Comparison of ENCODE assay signal across 1 cellular context in the genomic region with DNA sequence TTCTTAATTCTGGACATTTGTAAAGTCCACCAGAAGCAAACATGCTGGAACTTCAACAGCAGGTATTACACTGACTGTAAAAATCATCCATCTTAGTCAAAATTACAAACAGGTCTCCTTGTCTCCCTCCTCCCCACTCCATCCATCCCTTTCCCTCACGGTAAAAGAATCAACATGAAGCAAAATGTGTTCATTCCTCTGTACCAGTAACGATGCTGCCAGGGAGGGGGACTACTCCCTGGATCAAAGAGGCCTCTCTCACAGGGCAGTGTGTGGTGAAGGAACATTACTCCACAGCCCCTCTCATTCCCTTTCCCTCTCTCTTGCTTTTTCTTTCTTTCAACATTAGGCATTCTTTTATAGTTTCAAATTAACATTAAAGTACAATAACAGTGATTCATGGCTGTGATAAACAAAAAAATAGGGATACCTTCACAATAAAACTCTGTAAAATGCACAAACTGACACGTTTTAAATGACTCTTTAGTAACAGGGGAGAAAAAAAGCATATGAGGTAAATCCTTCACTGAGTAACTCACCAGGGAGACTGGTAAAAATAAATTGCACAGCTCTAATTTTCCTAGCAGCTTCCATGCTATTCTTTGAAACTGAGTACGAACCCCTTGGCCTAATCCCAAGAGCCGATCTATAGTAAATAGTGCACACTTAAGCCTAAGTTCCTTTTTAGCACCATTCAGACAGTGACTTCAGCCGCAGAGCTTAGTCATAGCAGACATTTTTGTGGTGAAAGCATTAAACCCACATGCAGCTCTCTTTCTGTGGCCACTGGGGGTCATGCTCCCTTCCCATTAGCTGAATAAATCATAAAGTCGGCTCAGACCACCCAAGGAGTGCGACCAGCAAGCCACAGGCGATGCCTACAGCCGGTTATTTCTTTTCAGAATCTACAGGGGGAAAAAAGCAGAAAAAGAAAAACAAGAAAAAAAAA.
TF ChIP-seq lines count a peak whose summit lies in the region.

No MANE protein-coding gene starts in this region.

TF ChIP-seq in GM12878, 131 proteins besides CTCF, POLR2A, EP300 and RAD21 (continued from another document):
- TF ChIP-seq, protein P1, sequence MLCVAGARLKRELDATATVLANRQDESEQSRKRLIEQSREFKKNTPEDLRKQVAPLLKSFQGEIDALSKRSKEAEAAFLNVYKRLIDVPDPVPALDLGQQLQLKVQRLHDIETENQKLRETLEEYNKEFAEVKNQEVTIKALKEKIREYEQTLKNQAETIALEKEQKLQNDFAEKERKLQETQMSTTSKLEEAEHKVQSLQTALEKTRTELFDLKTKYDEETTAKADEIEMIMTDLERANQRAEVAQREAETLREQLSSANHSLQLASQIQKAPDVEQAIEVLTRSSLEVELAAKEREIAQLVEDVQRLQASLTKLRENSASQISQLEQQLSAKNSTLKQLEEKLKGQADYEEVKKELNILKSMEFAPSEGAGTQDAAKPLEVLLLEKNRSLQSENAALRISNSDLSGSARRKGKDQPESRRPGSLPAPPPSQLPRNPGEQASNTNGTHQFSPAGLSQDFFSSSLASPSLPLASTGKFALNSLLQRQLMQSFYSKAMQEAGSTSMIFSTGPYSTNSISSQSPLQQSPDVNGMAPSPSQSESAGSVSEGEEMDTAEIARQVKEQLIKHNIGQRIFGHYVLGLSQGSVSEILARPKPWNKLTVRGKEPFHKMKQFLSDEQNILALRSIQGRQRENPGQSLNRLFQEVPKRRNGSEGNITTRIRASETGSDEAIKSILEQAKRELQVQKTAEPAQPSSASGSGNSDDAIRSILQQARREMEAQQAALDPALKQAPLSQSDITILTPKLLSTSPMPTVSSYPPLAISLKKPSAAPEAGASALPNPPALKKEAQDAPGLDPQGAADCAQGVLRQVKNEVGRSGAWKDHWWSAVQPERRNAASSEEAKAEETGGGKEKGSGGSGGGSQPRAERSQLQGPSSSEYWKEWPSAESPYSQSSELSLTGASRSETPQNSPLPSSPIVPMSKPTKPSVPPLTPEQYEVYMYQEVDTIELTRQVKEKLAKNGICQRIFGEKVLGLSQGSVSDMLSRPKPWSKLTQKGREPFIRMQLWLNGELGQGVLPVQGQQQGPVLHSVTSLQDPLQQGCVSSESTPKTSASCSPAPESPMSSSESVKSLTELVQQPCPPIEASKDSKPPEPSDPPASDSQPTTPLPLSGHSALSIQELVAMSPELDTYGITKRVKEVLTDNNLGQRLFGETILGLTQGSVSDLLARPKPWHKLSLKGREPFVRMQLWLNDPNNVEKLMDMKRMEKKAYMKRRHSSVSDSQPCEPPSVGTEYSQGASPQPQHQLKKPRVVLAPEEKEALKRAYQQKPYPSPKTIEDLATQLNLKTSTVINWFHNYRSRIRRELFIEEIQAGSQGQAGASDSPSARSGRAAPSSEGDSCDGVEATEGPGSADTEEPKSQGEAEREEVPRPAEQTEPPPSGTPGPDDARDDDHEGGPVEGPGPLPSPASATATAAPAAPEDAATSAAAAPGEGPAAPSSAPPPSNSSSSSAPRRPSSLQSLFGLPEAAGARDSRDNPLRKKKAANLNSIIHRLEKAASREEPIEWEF (IDR thresholded peaks at IDR 0.05; ENCODE audit: insufficient replicate concordance, low read depth, low read length), result no peak
- TF ChIP-seq ZNF217 (IDR thresholded peaks at IDR 0.05), result no peak
- no peak for TF ChIP-seq SMARCA5 (IDR thresholded peaks at IDR 0.05)
- no peak for TF ChIP-seq ATF7 (IDR thresholded peaks at IDR 0.05; ENCODE audit: low read depth)
- peak; percentile 84 for TF ChIP-seq NR2F1 (conservative IDR thresholded peaks at IDR 0.05)
- no peak for TF ChIP-seq MXI1 (IDR thresholded peaks at IDR 0.05; ENCODE audit: low read depth, low read length)
- TF ChIP-seq CBX5 (IDR thresholded peaks at IDR 0.05; ENCODE audit: low read depth), result peak; percentile 83; the same call in 1 of the 2 replicates
- TF ChIP-seq SPI1 (IDR thresholded peaks at IDR 0.05; ENCODE audit: borderline replicate concordance, insufficient read depth, low read depth, low read length), result no peak
- TF ChIP-seq MYC (IDR thresholded peaks at IDR 0.05; ENCODE audit: insufficient read depth, insufficient read length, insufficient replicate concordance, low read length, severe bottlenecking), result no peak
- no peak for TF ChIP-seq KAT2A (conservative IDR thresholded peaks at IDR 0.05; ENCODE audit: control insufficient read depth, low read depth, low read length)
- no peak for TF ChIP-seq NFXL1 (IDR thresholded peaks at IDR 0.05; ENCODE audit: borderline replicate concordance)
- no peak for TF ChIP-seq BMI1 (IDR thresholded peaks at IDR 0.05; ENCODE audit: borderline replicate concordance)
- TF ChIP-seq KLF5 (IDR thresholded peaks at IDR 0.05; ENCODE audit: partially characterized antibody), result no peak
- TF ChIP-seq CHD1 (IDR thresholded peaks at IDR 0.05; ENCODE audit: low read depth, low read length), result no peak
- no peak for TF ChIP-seq FOXK2 (IDR thresholded peaks at IDR 0.05)
- TF ChIP-seq, protein P2, sequence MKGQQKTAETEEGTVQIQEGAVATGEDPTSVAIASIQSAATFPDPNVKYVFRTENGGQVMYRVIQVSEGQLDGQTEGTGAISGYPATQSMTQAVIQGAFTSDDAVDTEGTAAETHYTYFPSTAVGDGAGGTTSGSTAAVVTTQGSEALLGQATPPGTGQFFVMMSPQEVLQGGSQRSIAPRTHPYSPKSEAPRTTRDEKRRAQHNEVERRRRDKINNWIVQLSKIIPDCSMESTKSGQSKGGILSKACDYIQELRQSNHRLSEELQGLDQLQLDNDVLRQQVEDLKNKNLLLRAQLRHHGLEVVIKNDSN (IDR thresholded peaks at IDR 0.05; ENCODE audit: borderline replicate concordance, extremely low read length, insufficient read depth, low read depth, low read length), result no peak
- TF ChIP-seq, protein P3, sequence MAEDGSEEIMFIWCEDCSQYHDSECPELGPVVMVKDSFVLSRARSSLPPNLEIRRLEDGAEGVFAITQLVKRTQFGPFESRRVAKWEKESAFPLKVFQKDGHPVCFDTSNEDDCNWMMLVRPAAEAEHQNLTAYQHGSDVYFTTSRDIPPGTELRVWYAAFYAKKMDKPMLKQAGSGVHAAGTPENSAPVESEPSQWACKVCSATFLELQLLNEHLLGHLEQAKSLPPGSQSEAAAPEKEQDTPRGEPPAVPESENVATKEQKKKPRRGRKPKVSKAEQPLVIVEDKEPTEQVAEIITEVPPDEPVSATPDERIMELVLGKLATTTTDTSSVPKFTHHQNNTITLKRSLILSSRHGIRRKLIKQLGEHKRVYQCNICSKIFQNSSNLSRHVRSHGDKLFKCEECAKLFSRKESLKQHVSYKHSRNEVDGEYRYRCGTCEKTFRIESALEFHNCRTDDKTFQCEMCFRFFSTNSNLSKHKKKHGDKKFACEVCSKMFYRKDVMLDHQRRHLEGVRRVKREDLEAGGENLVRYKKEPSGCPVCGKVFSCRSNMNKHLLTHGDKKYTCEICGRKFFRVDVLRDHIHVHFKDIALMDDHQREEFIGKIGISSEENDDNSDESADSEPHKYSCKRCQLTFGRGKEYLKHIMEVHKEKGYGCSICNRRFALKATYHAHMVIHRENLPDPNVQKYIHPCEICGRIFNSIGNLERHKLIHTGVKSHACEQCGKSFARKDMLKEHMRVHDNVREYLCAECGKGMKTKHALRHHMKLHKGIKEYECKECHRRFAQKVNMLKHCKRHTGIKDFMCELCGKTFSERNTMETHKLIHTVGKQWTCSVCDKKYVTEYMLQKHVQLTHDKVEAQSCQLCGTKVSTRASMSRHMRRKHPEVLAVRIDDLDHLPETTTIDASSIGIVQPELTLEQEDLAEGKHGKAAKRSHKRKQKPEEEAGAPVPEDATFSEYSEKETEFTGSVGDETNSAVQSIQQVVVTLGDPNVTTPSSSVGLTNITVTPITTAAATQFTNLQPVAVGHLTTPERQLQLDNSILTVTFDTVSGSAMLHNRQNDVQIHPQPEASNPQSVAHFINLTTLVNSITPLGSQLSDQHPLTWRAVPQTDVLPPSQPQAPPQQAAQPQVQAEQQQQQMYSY (CRISPR knock-in tag; IDR thresholded peaks at IDR 0.05), result no peak
- TF ChIP-seq CREM (IDR thresholded peaks at IDR 0.05; ENCODE audit: low read depth), result no peak
- no peak for TF ChIP-seq ETV6 (conservative IDR thresholded peaks at IDR 0.05 in 1 of 2, IDR thresholded peaks at IDR 0.05 in 1 of 2; ENCODE audit: borderline replicate concordance in 1 of 2, low read depth in 1 of 2)
- TF ChIP-seq NR2C1 (IDR thresholded peaks at IDR 0.05), result no peak
- no peak for TF ChIP-seq BACH1 (IDR thresholded peaks at IDR 0.05; ENCODE audit: borderline replicate concordance)
- TF ChIP-seq FOXM1 (IDR thresholded peaks at IDR 0.05; ENCODE audit: low read depth, low read length), result 0 out of 2 replicates have a peak, but pooled peaks have one; percentile 31
- TF ChIP-seq CREB1 (IDR thresholded peaks at IDR 0.05; ENCODE audit: low read depth), result no peak
- peak; percentile 37; the same call in 1 of the 2 replicates for TF ChIP-seq EED (IDR thresholded peaks at IDR 0.05; ENCODE audit: low read depth)
- TF ChIP-seq, protein P4, sequence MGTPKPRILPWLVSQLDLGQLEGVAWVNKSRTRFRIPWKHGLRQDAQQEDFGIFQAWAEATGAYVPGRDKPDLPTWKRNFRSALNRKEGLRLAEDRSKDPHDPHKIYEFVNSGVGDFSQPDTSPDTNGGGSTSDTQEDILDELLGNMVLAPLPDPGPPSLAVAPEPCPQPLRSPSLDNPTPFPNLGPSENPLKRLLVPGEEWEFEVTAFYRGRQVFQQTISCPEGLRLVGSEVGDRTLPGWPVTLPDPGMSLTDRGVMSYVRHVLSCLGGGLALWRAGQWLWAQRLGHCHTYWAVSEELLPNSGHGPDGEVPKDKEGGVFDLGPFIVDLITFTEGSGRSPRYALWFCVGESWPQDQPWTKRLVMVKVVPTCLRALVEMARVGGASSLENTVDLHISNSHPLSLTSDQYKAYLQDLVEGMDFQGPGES (IDR thresholded peaks at IDR 0.05), result no peak
- no peak for TF ChIP-seq STAT3 (IDR thresholded peaks at IDR 0.05; ENCODE audit: low read depth, low read length)
- TF ChIP-seq, protein P5, sequence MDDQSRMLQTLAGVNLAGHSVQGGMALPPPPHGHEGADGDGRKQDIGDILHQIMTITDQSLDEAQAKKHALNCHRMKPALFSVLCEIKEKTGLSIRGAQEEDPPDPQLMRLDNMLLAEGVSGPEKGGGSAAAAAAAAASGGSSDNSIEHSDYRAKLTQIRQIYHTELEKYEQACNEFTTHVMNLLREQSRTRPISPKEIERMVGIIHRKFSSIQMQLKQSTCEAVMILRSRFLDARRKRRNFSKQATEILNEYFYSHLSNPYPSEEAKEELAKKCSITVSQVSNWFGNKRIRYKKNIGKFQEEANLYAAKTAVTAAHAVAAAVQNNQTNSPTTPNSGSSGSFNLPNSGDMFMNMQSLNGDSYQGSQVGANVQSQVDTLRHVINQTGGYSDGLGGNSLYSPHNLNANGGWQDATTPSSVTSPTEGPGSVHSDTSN (IDR thresholded peaks at IDR 0.05; ENCODE audit: insufficient replicate concordance, low read depth, low read length), result no peak
- no peak for TF ChIP-seq ZZZ3 (IDR thresholded peaks at IDR 0.05; ENCODE audit: control insufficient read depth, insufficient read length, low read depth)
- TF ChIP-seq RUNX3 (IDR thresholded peaks at IDR 0.05; ENCODE audit: low read length), result peak; percentile 99
- TF ChIP-seq BRCA1 (IDR thresholded peaks at IDR 0.05; ENCODE audit: low read depth, low read length), result no peak
- 0 out of 2 replicates have a peak, but pooled peaks have one; percentile 23 for TF ChIP-seq IKZF1 (conservative IDR thresholded peaks at IDR 0.05)
- TF ChIP-seq, protein P6, sequence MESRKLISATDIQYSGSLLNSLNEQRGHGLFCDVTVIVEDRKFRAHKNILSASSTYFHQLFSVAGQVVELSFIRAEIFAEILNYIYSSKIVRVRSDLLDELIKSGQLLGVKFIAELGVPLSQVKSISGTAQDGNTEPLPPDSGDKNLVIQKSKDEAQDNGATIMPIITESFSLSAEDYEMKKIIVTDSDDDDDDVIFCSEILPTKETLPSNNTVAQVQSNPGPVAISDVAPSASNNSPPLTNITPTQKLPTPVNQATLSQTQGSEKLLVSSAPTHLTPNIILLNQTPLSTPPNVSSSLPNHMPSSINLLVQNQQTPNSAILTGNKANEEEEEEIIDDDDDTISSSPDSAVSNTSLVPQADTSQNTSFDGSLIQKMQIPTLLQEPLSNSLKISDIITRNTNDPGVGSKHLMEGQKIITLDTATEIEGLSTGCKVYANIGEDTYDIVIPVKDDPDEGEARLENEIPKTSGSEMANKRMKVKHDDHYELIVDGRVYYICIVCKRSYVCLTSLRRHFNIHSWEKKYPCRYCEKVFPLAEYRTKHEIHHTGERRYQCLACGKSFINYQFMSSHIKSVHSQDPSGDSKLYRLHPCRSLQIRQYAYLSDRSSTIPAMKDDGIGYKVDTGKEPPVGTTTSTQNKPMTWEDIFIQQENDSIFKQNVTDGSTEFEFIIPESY (IDR thresholded peaks at IDR 0.05), result no peak
TF ChIP-seq in GM12878: peak in this region for 19.
